In genomic region chr1:64841330-64842065, GRCh38 we compare ENCODE assay signal across 21 cellular contexts.
DNase-seq lines count a peak whose midpoint lies in the region; ATAC-seq and TF ChIP-seq lines count a peak whose summit lies in the region.
"Had no signal": no experiment of that assay in that cellular context is flagged by ENCODE, and none has a peak within 500 bp of the region (broad histone marks: within the 10 kb centered on the region; RNA-seq: fewer than 3 reads in every experiment).

No MANE protein-coding gene starts in this region.

- H3K27ac Mint-ChIP-seq in activated CD8-positive, alpha-beta T cell treated with anti-CD3 and anti-CD28 coated beads, Interleukin-2, amount 10 ng/mL, durations not matched to agents 7 days and 5 days = no peak overlapping the region
- H3K27ac Mint-ChIP-seq: stimulated activated memory B cell treated with anti-CD40 and anti-IgM and Interleukin-4, amounts not matched to agents 10 μg/mL and 1 μg/mL and 100 μg/mL, for 72 hours had no signal

- DNase-seq in IMR-90 (no peak), amniotic epithelial cell (ENCODE audit: low read depth) (peak; percentile 44), fibroblast of mammary gland (ENCODE audit: low read depth) (peak; percentile 34), renal cortical epithelial cell (ENCODE audit: low read depth) (peak; percentile 49), ascending aorta (ENCODE audit: low spot score in 2 of 2) (no peak), glomerular visceral epithelial cell (ENCODE audit: extremely low spot score) (no peak), GF-D8 (lab: John Stamatoyannopoulos, UW) (no peak)
- no peak for DNase-seq in activated CD8-positive, alpha-beta T cell treated with anti-CD3 and anti-CD28 coated beads, Interleukin-2, amount 10 ng/mL, durations not matched to agents 7 days and 5 days
- DNase-seq: activated CD4-positive, alpha-beta T cell treated with anti-CD3 and anti-CD28 coated beads for 48 hours; activated gamma-delta T cell treated with Interleukin-2 at 50 U/mL for 16 hours; AML-193; aorta; GOT3; left lung; NCI-H1417; NCI-H2171 treated with DMSO at 0.1 percent for 48 hours; occipital lobe; right cardiac atrium; SHP77; tibial artery had no signal

- H3K4me1 Mint-ChIP-seq in activated CD8-positive, alpha-beta T cell treated with anti-CD3 and anti-CD28 coated beads, Interleukin-2, amount 10 ng/mL, durations not matched to agents 7 days and 5 days (ENCODE audit: low read depth) = no peaks in the 10 kb centered on the region

- H3K4me3 Mint-ChIP-seq in activated CD8-positive, alpha-beta T cell treated with anti-CD3 and anti-CD28 coated beads, Interleukin-2, amount 10 ng/mL, durations not matched to agents 7 days and 5 days = no peak overlapping the region
- H3K4me3 Mint-ChIP-seq: stimulated activated memory B cell treated with anti-CD40 and anti-IgM and Interleukin-4, amounts not matched to agents 10 μg/mL and 1 μg/mL and 100 μg/mL, for 72 hours had no signal

- no peak overlapping the region for H3K23ac ChIP-seq in IMR-90 (ENCODE audit: low read depth, low read length)

- H3K9me3 ChIP-seq in IMR-90 (ENCODE audit: control insufficient read depth, insufficient read depth, low read length) (no peaks in the 10 kb centered on the region), ascending aorta (no peaks in the 10 kb centered on the region)
- H3K9me3 ChIP-seq: left lung, tibial artery had no signal

- H2BK5ac ChIP-seq in IMR-90 (ENCODE audit: low read depth, low read length, poor library complexity, severe bottlenecking) = no peak overlapping the region

- no peak overlapping the region for H2AK9ac ChIP-seq in IMR-90 (replicated peaks; ENCODE audit: low read depth, low read length, poor library complexity)

- peak; percentile 53 for ATAC-seq in IMR-90 (ENCODE audit: low read depth)
- ATAC-seq in activated CD8-positive, alpha-beta T cell treated with anti-CD3 and anti-CD28 coated beads, Interleukin-2, amount 10 ng/mL, durations not matched to agents 7 days and 5 days = no peak
- ATAC-seq: left lung; stimulated activated memory B cell treated with anti-CD40 and anti-IgM and Interleukin-4, amounts not matched to agents 10 μg/mL and 1 μg/mL and 100 μg/mL, for 72 hours had no signal

- H3K14ac ChIP-seq in IMR-90 (replicated peaks; ENCODE audit: low read depth, low read length) = no peak overlapping the region

- H3K27me3 Mint-ChIP-seq in activated CD8-positive, alpha-beta T cell treated with anti-CD3 and anti-CD28 coated beads, Interleukin-2, amount 10 ng/mL, durations not matched to agents 7 days and 5 days (ENCODE audit: low read depth) = no peaks in the 10 kb centered on the region
- H3K27me3 Mint-ChIP-seq: stimulated activated memory B cell treated with anti-CD40 and anti-IgM and Interleukin-4, amounts not matched to agents 10 μg/mL and 1 μg/mL and 100 μg/mL, for 72 hours had no signal

- no peak overlapping the region for H3K4me3 ChIP-seq in IMR-90 (ENCODE audit: insufficient read depth, low read depth, low read length)
- no peak overlapping the region for H3K4me3 ChIP-seq in fibroblast of mammary gland (ENCODE audit: control insufficient read depth, low read depth, low read length)
- no peak overlapping the region for H3K4me3 ChIP-seq in ascending aorta
- H3K4me3 ChIP-seq: left lung, tibial artery had no signal

- H4K91ac ChIP-seq in IMR-90 (ENCODE audit: insufficient read depth, low read depth, low read length) = no peak overlapping the region

- BruUV-seq in IMR-90 (replicated peaks; lab: Mats Ljungman, UMichigan) = no TSS peak

- H3K36me3 ChIP-seq in IMR-90 (ENCODE audit: control insufficient read depth, insufficient read depth, low read length) (peaks cover 71% of the 10 kb centered on the region), ascending aorta (peaks cover 66 to 72% of the 10 kb centered on the region in 2 donors)

- peaks cover 5% of the 10 kb centered on the region; the same call in 1 of the 2 replicates for H3K4me1 ChIP-seq in IMR-90 (ENCODE audit: control insufficient read depth, insufficient read depth, low read length)
- peaks cover 0 to 7% of the 10 kb centered on the region in 2 donors for H3K4me1 ChIP-seq in ascending aorta
- H3K4me1 ChIP-seq: left lung had no signal

- CTCF ChIA-PET in IMR-90 (lab: Yijun Ruan, JAX) = interaction anchor here (0.5 kb wide), 1 partner anchor 143 kb away, joined by 3 read pairs; no protein-coding TSS in a partner anchor
- CTCF ChIA-PET in activated CD8-positive, alpha-beta T cell treated with anti-CD3 and anti-CD28 coated beads, Interleukin-2, amount 10 ng/mL, durations not matched to agents 7 days and 5 days (lab: Charles Lee) = interaction anchor here (1.2 kb wide), 1 partner anchor 95 kb away, joined by 3 read pairs; no protein-coding TSS in a partner anchor

- TF ChIP-seq POLR2A in IMR-90 (IDR thresholded peaks at IDR 0.05; ENCODE audit: low read depth, low read length) = no peak

- H2BK15ac ChIP-seq in IMR-90 (ENCODE audit: low read depth, low read length) = no peak overlapping the region

- peaks cover 68% of the 10 kb centered on the region for H3K36me3 Mint-ChIP-seq in activated CD8-positive, alpha-beta T cell treated with anti-CD3 and anti-CD28 coated beads, Interleukin-2, amount 10 ng/mL, durations not matched to agents 7 days and 5 days (ENCODE audit: low read depth)

- no peak overlapping the region for H3K18ac ChIP-seq in IMR-90 (ENCODE audit: low read depth, low read length)

- H3K27me3 ChIP-seq in IMR-90 (ENCODE audit: control insufficient read depth, insufficient read depth, low read length) = no peaks in the 10 kb centered on the region
- H3K27me3 ChIP-seq in ascending aorta = no peaks in the 10 kb centered on the region
- H3K27me3 ChIP-seq: left lung, tibial artery had no signal

- no peak overlapping the region for H3K9ac ChIP-seq in IMR-90 (ENCODE audit: low read depth, low read length)

- POLR2A ChIA-PET in IMR-90 (lab: Charles Lee; ENCODE audit: unreplicated experiment) = interaction anchor here (0.6 kb wide), 1 partner anchor 1007 kb away, joined by 13 read pairs; no protein-coding TSS in a partner anchor
- POLR2A ChIA-PET in activated CD8-positive, alpha-beta T cell treated with anti-CD3 and anti-CD28 coated beads, Interleukin-2, amount 10 ng/mL, durations not matched to agents 7 days and 5 days (lab: Charles Lee) = interaction anchor here (1.5 kb wide), 1 partner anchor 9 kb away, joined by 4 read pairs; no protein-coding TSS in a partner anchor

- no peak overlapping the region for H2BK120ac ChIP-seq in IMR-90 (ENCODE audit: low read depth, low read length)

- no peaks in the 10 kb centered on the region for H4K20me1 ChIP-seq in IMR-90 (ENCODE audit: insufficient read depth, low read length)

- no peaks in the 10 kb centered on the region for H3K9me3 Mint-ChIP-seq in activated CD8-positive, alpha-beta T cell treated with anti-CD3 and anti-CD28 coated beads, Interleukin-2, amount 10 ng/mL, durations not matched to agents 7 days and 5 days (ENCODE audit: insufficient read depth)
- H3K9me3 Mint-ChIP-seq: stimulated activated memory B cell treated with anti-CD40 and anti-IgM and Interleukin-4, amounts not matched to agents 10 μg/mL and 1 μg/mL and 100 μg/mL, for 72 hours had no signal

- H3K9me1 ChIP-seq in IMR-90 (ENCODE audit: insufficient read depth, low read length) = peaks cover 3% of the 10 kb centered on the region; the same call in 1 of the 2 replicates

- H3K56ac ChIP-seq in IMR-90 (ENCODE audit: extremely low read depth, insufficient read depth, low read length) = no peak overlapping the region

- TF ChIP-seq CTCF in IMR-90 (conservative IDR thresholded peaks at IDR 0.05; ENCODE audit: low read depth, low read length) (no peak), fibroblast of mammary gland (conservative IDR thresholded peaks at IDR 0.05; ENCODE audit: control insufficient read depth, insufficient read depth, low read depth, low read length) (no peak), ascending aorta (IDR thresholded peaks at IDR 0.05) (no peak)

- no peak overlapping the region for H3K4me2 ChIP-seq in IMR-90 (ENCODE audit: low read depth, low read length)

- no peak for TF ChIP-seq RAD21 in IMR-90 (IDR thresholded peaks at IDR 0.05; ENCODE audit: low read length)

- H4K8ac ChIP-seq in IMR-90 (ENCODE audit: low read depth in 2 of 2, low read length in 2 of 2) = no peak overlapping the region

- H2BK20ac ChIP-seq in IMR-90 (ENCODE audit: low read depth, low read length) = no peak overlapping the region

- H2AFZ ChIP-seq in IMR-90 (replicated peaks; ENCODE audit: low read length, poor library complexity) = no peak overlapping the region

- H3K79me1 ChIP-seq in IMR-90 (ENCODE audit: low read depth in 1 of 2, low read length in 2 of 2) = peaks cover 0 to 4% of the 10 kb centered on the region in 2 experiments; a peak in 1 of 4 replicates

- intact Hi-C loops in IMR-90 (cut with micrococcal nuclease) = no loop called here
- intact Hi-C loops in ascending aorta (cut with DNase I) = no loop called here

- WGBS in IMR-90 (ENCODE audit: extremely low coverage in 2 of 2, insufficient read length in 1 of 2), 2 experiments = 42% methylated on average over 2 of the region's 6 CpGs; no CpG with 5 or more reads in 1 of the 2 experiments

- H4K5ac ChIP-seq in IMR-90 (ENCODE audit: low read depth, low read length) = no peak overlapping the region

- in situ Hi-C loops in IMR-90 (cut with MboI; ENCODE audit: low sequenced_read_pairs) = no loop called here

- H3K27ac ChIP-seq in IMR-90 (ENCODE audit: insufficient read depth, low read length) (no peak overlapping the region), ascending aorta (no peak overlapping the region)
- H3K27ac ChIP-seq: left lung had no signal

- H3K4ac ChIP-seq in IMR-90 (ENCODE audit: low read depth, low read length) = no peak overlapping the region

- dilution Hi-C loops in IMR-90 (cut with HindIII; ENCODE audit: low sequenced_read_pairs, unreplicated experiment) = no loop called here

- no peak overlapping the region for H2AK5ac ChIP-seq in IMR-90 (ENCODE audit: low read depth, low read length)

TF ChIP-seq in IMR-90, 13 proteins besides CTCF, POLR2A, EP300 and RAD21:
- TF ChIP-seq CEBPB (IDR thresholded peaks at IDR 0.05; ENCODE audit: low read depth, low read length) (0 out of 2 replicates have a peak, but pooled peaks have one; percentile 11), MXI1 (IDR thresholded peaks at IDR 0.05; ENCODE audit: borderline replicate concordance, low read depth, low read length) (no peak)

Comparison
In these comparisons a context has a peak if more than half of its experiments do, and no peak if none do; other contexts are left out.
1. DNase-seq: peak in amniotic epithelial cell (single experiment), fibroblast of mammary gland (single experiment) and renal cortical epithelial cell (single experiment); none in IMR-90 (single experiment), activated CD8-positive, alpha-beta T cell treated with anti-CD3 and anti-CD28 coated beads, Interleukin-2, amount 10 ng/mL, durations not matched to agents 7 days and 5 days (single experiment), ascending aorta (0 of 2), glomerular visceral epithelial cell (single experiment) and GF-D8 (single experiment).